ENCODE assay signal across 8 cellular contexts in the genomic region with DNA sequence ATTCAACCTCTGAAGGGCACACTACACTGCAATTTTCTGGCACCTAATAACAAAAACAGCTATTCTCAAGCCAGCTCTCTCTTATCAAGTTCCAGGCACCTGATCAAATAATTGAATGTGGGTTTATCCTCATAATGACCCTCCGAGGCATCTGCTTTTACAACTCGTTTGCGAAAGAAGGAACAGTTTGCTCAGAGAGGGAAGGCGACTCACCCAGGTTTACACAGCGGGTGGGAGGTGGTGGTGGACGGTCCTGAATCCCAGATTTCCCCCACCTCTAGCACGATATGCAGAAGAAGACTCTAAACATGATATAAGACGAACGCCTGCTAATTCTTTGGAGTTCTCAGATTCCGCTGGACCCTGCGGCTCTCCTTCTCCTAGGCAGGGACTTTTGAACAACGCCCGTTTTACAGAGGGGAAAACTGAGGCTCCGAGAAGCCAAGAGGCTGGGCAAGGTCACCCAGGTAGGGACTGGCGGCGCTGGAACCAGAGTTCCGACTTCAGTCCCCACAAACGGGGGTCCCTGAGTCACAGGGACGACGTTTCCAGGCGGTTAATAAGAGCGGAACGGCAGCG. TPM values are rescaled to one million over a fixed set of nuclear protein-coding genes. Genes with fewer than 3 reads are reported as not detected.
DNase-seq lines count a peak whose midpoint lies in the region; ATAC-seq, FAIRE-seq and TF ChIP-seq lines count a peak whose summit lies in the region.

No MANE protein-coding gene starts in this region.

- DNase-seq in GM12892 (ENCODE audit: insufficient read length) (no peak), SJCRH30 (no peak), esophagus squamous epithelium (lab: John Stamatoyannopoulos, UW) (no peak), sigmoid colon (no peak), ecto neural progenitor cell (ENCODE audit: low spot score) (no peak), NK-92 (lab: John Stamatoyannopoulos, UW; ENCODE audit: unreplicated experiment) (no peak)

- ATAC-seq in HG03460 (IDR thresholded peaks at IDR 0.05; ENCODE audit: unreplicated experiment): no peak
- no peak for ATAC-seq in GM21390 (IDR thresholded peaks at IDR 0.05; ENCODE audit: unreplicated experiment)

- no peak for TF ChIP-seq POLR2A in GM12892 (IDR thresholded peaks at IDR 0.05; ENCODE audit: low read depth, low read length)
- TF ChIP-seq POLR2A in esophagus squamous epithelium (IDR thresholded peaks at IDR 0.05): no peak
- no peak for TF ChIP-seq POLR2A in sigmoid colon (IDR thresholded peaks at IDR 0.05)

- intact Hi-C loops in esophagus squamous epithelium (cut with DNase I) (no loop called here), sigmoid colon (cut with DNase I) (loop anchor here (10.0 kb wide), 1 partner anchor 358 kb away; a partner anchor contains a TSS)

- H3K27me3 ChIP-seq in SJCRH30 (no peaks in the 10 kb centered on the region), esophagus squamous epithelium (no peaks in the 10 kb centered on the region), sigmoid colon (no peaks in the 10 kb centered on the region)

- H3K27ac ChIP-seq in SJCRH30 (peak overlapping the region; percentile 71), esophagus squamous epithelium (peak overlapping the region; percentile 88 to 100 (median 99)), sigmoid colon (peak overlapping the region; percentile 87 to 96 (median 94))

- H3K36me3 ChIP-seq in SJCRH30 (peaks cover 2% of the 10 kb centered on the region; the same call in 1 of the 2 replicates), esophagus squamous epithelium (peaks cover 0 to 24% (median 0%) of the 10 kb centered on the region in 3 donors), sigmoid colon (no peaks in the 10 kb centered on the region)

- TF ChIP-seq CTCF in esophagus squamous epithelium (IDR thresholded peaks at IDR 0.05): no peak
- no peak for TF ChIP-seq CTCF in sigmoid colon (IDR thresholded peaks at IDR 0.05)

- H3K4me1 ChIP-seq in SJCRH30 (peaks cover 18% of the 10 kb centered on the region), esophagus squamous epithelium (peaks cover 32 to 77% (median 38%) of the 10 kb centered on the region in 3 donors), sigmoid colon (peaks cover 0 to 75% (median 54%) of the 10 kb centered on the region in 4 donors)

- no peaks in the 10 kb centered on the region for H3K9me3 ChIP-seq in SJCRH30 (replicated peaks)
- H3K9me3 ChIP-seq in esophagus squamous epithelium: no peaks in the 10 kb centered on the region
- H3K9me3 ChIP-seq in sigmoid colon: no peaks in the 10 kb centered on the region

- 0 to 2% methylated on average over 11 to 15 of the region's 24 CpGs for WGBS in esophagus squamous epithelium, 2 donors
- 1 to 3% methylated on average over 24 of the region's 24 CpGs for WGBS in sigmoid colon, 2 donors

- FAIRE-seq in GM12892 (lab: Jason Lieb, UNC): peak; percentile 62

- TF ChIP-seq EP300 in sigmoid colon (IDR thresholded peaks at IDR 0.05): no peak

- H3K4me3 ChIP-seq in SJCRH30 (peak overlapping the region; percentile 95), esophagus squamous epithelium (peak overlapping the region; percentile 76 to 100 (median 97)), sigmoid colon (peak overlapping the region; percentile 76 to 100 (median 90))

RNA-seq across cellular contexts. Expression of a gene that starts 0.6 kb away (rescaled TPM):
- polyA plus RNA-seq in GM12892 (2012; ENCODE audit: missing spikeins): 28.2 TPM
- 102 and 103 TPM in 2 replicates for total RNA-seq in SJCRH30 (2014; rRNA removed; shearing (Covaris generic))
- 10 to 100 TPM; 30.6 to 45.0 (median 42.8) TPM for total RNA-seq in esophagus squamous epithelium
- total RNA-seq in sigmoid colon: 10 to 100 TPM; 42.5 to 48.1 (median 45.2) TPM
- 10 to 100 TPM; 51.1 to 80.7 (median 55.0) TPM for polyA plus RNA-seq in sigmoid colon

RNA-seq across cellular contexts. Expression of a gene that starts 2.9 kb away (rescaled TPM):
- polyA plus RNA-seq in GM12892 (2012; ENCODE audit: missing spikeins): 82.9 TPM
- 114 and 119 TPM in 2 replicates for total RNA-seq in SJCRH30 (2014; rRNA removed; shearing (Covaris generic))
- total RNA-seq in esophagus squamous epithelium: 10 to 100 TPM; 57.8 to 88.6 (median 74.7) TPM
- 10 to 100 TPM; 23.2 to 61.8 (median 33.9) TPM for total RNA-seq in sigmoid colon
- polyA plus RNA-seq in sigmoid colon: 10 to 100 TPM; 30.0 to 97.0 (median 51.1) TPM

RNA-seq across cellular contexts. Expression of a gene that starts 37.2 kb away (rescaled TPM):
- 1.7 TPM for polyA plus RNA-seq in GM12892 (2012; ENCODE audit: missing spikeins)
- 1.3 and 1.6 TPM in 2 replicates for total RNA-seq in SJCRH30 (2014; rRNA removed; shearing (Covaris generic))
- total RNA-seq in esophagus squamous epithelium (1 to 10 TPM in 3 of 4 donors, under 1 TPM in 1; 0.70 to 5.1 (median 4.0) TPM), sigmoid colon (1 to 10 TPM; 3.3 to 8.1 (median 4.2) TPM)
- polyA plus RNA-seq in sigmoid colon: 1 to 10 TPM; 1.2 to 2.5 (median 2.4) TPM

RNA-seq across cellular contexts. Expression of a gene that starts 42.6 kb away (rescaled TPM):
- 25.2 TPM for polyA plus RNA-seq in GM12892 (2012; ENCODE audit: missing spikeins)
- total RNA-seq in SJCRH30 (2014; rRNA removed; shearing (Covaris generic)): 18.7 and 19.5 TPM in 2 replicates
- total RNA-seq in esophagus squamous epithelium: 10 to 100 TPM; 14.8 to 22.1 (median 20.7) TPM
- 10 to 100 TPM; 15.5 to 21.7 (median 17.5) TPM for total RNA-seq in sigmoid colon
- polyA plus RNA-seq in sigmoid colon: 10 to 100 TPM in 1 of 3 donors, 1 to 10 TPM in 2; 7.2 to 35.4 (median 7.4) TPM

RNA-seq across cellular contexts. Expression of a gene that starts 58.8 kb away (rescaled TPM):
- polyA plus RNA-seq in GM12892 (2012; ENCODE audit: missing spikeins): 2.6 TPM
- total RNA-seq in SJCRH30 (2014; rRNA removed; shearing (Covaris generic)): 10.7 and 11.8 TPM in 2 replicates
- total RNA-seq in esophagus squamous epithelium (1 to 10 TPM; 2.0 to 4.4 (median 2.4) TPM), sigmoid colon (10 to 100 TPM in 1 of 4 donors, 1 to 10 TPM in 3; 4.3 to 10.3 (median 6.3) TPM)
- 1 to 10 TPM in 2 of 3 donors, under 1 TPM in 1; 0.92 to 2.4 (median 2.1) TPM for polyA plus RNA-seq in sigmoid colon
